1 cellular context compared by ENCODE assay signal in genomic region chr17:44315760-44316731, GRCh38.
TF ChIP-seq lines count a peak whose summit lies in the region.

No MANE protein-coding gene starts in this region.

TF ChIP-seq in GM23338, 12 proteins besides CTCF, POLR2A, EP300 and RAD21 (continued from another document):
- TF ChIP-seq REST (IDR thresholded peaks at IDR 0.05; ENCODE audit: unreplicated experiment) = peak; percentile 21
